In the genomic region with DNA sequence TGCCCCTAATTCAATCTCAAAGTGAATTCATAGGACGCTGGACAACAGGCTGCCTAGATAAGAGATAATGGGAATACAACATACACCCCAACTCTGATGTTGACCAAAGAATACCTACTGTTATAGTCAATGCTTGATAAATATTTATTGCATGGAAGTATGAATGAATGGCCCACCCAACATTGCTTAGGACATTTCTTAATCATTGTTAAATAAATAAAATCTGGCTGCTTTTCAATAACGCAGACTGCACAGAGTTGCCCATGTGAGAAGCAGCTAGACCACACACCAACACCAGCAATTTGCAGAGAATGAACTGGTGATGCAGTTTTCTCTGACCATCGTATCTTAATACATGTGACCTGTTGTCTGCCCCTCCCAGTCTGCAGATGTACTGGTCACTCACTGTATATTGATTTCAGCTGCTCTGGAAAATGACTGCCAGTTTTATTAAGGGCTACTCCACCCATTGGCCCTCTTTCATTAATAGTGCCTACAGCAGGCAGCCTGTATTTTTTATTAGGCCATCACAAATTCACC, we compare ENCODE assay signal across 30 cellular contexts.
"Had no signal": no experiment of that assay in that cellular context is flagged by ENCODE, and none has a peak within 500 bp of the region (broad histone marks: within the 10 kb centered on the region; RNA-seq: fewer than 3 reads in every experiment).

No MANE protein-coding gene starts in this region.

- H3K9me3 ChIP-seq: ascending aorta, breast epithelium, gastrocnemius medialis had no signal

- H3K27me3 Mint-ChIP-seq: activated CD4-positive, alpha-beta memory T cell treated with anti-CD3 and anti-CD28 coated beads, Interleukin-2, amount 10 ng/mL, durations not matched to agents 7 days and 5 days; activated CD4-positive, alpha-beta T cell treated with anti-CD3 and anti-CD28 coated beads, Interleukin-2, amount 10 ng/mL, durations not matched to agents 7 days and 5 days; activated naive CD4-positive, alpha-beta T cell treated with anti-CD3 and anti-CD28 coated beads, Interleukin-2, amount 10 ng/mL, durations not matched to agents 7 days and 5 days; activated naive CD8-positive, alpha-beta T cell treated with anti-CD3 and anti-CD28 coated beads, Interleukin-2, amount 10 ng/mL, durations not matched to agents 7 days and 5 days; central memory CD8-positive, alpha-beta T cell; dendritic cell treated with granulocyte-macrophage colony-stimulating factor and Interleukin-4, amounts not matched to agents 40 ng/mL and 50 ng/mL, for 4 days had no signal

- H3K36me3 Mint-ChIP-seq: activated naive CD4-positive, alpha-beta T cell treated with anti-CD3 and anti-CD28 coated beads, Interleukin-2, amount 10 ng/mL, durations not matched to agents 7 days and 5 days; activated naive CD4-positive, alpha-beta T cell treated with anti-CD3 and anti-CD28 coated beads, Interleukin-2, amount 50 U/mL, for 72 hours; activated naive CD8-positive, alpha-beta T cell treated with anti-CD3 and anti-CD28 coated beads, Interleukin-2, amount 10 ng/mL, durations not matched to agents 7 days and 5 days had no signal

- ATAC-seq: activated naive CD4-positive, alpha-beta T cell treated with anti-CD3 and anti-CD28 coated beads, Interleukin-2, amount 50 U/mL, for 72 hours; activated T-cell treated with anti-CD3 and anti-CD28 coated beads, Interleukin-2, amount 50 U/mL, for 72 hours; esophagus mucosa; foreskin keratinocyte; gastrocnemius medialis; WTC11 had no signal

- H3K36me3 ChIP-seq: ascending aorta, breast epithelium, cardiac muscle cell, gastrocnemius medialis had no signal

- DNase-seq: activated CD4-positive, alpha-beta memory T cell treated with anti-CD3 and anti-CD28 coated beads, Interleukin-2, amount 10 ng/mL, durations not matched to agents 7 days and 5 days; activated CD4-positive, alpha-beta T cell treated with anti-CD3 and anti-CD28 coated beads for 1 hour; activated CD4-positive, alpha-beta T cell treated with anti-CD3 and anti-CD28 coated beads for 4 hours; activated CD4-positive, alpha-beta T cell treated with anti-CD3 and anti-CD28 coated beads, Interleukin-2, amount 10 ng/mL, durations not matched to agents 7 days and 5 days; activated CD4-positive, alpha-beta T cell treated with anti-CD3 and anti-CD28 coated beads, Interleukin-2, amount 50 U/mL, for 4 hours; activated CD8-positive, alpha-beta memory T cell treated with anti-CD3 and anti-CD28 coated beads, Interleukin-2, amount 50 U/mL, for 48 hours; activated gamma-delta T cell; activated naive CD4-positive, alpha-beta T cell; activated naive CD4-positive, alpha-beta T cell treated with anti-CD3 and anti-CD28 coated beads, Interleukin-2, amount 10 ng/mL, durations not matched to agents 7 days and 5 days; activated naive CD8-positive, alpha-beta T cell treated with anti-CD3 and anti-CD28 coated beads, Interleukin-2, amount 10 ng/mL, durations not matched to agents 7 days and 5 days; activated T-cell treated with anti-CD3 and anti-CD28 coated beads for 4 hours; activated T-cell treated with anti-CD3 and anti-CD28 coated beads, Interleukin-2, amount 50 U/mL, for 24 hours; activated T-cell treated with anti-CD3 and anti-CD28 coated beads, Interleukin-2, amount 50 U/mL, for 72 hours; dorsolateral prefrontal cortex; effector memory CD4-positive, alpha-beta T cell; endodermal cell; foreskin keratinocyte; gastrocnemius medialis; glutamatergic neuron; T-helper 2 cell had no signal

- H3K27ac Mint-ChIP-seq: activated CD4-positive, alpha-beta memory T cell treated with anti-CD3 and anti-CD28 coated beads, Interleukin-2, amount 10 ng/mL, durations not matched to agents 7 days and 5 days; activated CD4-positive, alpha-beta T cell treated with anti-CD3 and anti-CD28 coated beads, Interleukin-2, amount 10 ng/mL, durations not matched to agents 7 days and 5 days; activated naive CD4-positive, alpha-beta T cell treated with anti-CD3 and anti-CD28 coated beads, Interleukin-2, amount 10 ng/mL, durations not matched to agents 7 days and 5 days; activated naive CD4-positive, alpha-beta T cell treated with anti-CD3 and anti-CD28 coated beads, Interleukin-2, amount 50 U/mL, for 72 hours; activated naive CD8-positive, alpha-beta T cell treated with anti-CD3 and anti-CD28 coated beads, Interleukin-2, amount 10 ng/mL, durations not matched to agents 7 days and 5 days; activated T-cell treated with anti-CD3 and anti-CD28 coated beads, Interleukin-2, amount 50 U/mL, for 24 hours; activated T-cell treated with anti-CD3 and anti-CD28 coated beads, Interleukin-2, amount 50 U/mL, for 72 hours; brain; dendritic cell treated with granulocyte-macrophage colony-stimulating factor and Interleukin-4, amounts not matched to agents 40 ng/mL and 50 ng/mL, for 4 days; endodermal cell; WTC11 had no signal

- H3K4me3 ChIP-seq: ascending aorta, breast epithelium, cardiac muscle cell, coronary artery, dorsolateral prefrontal cortex, gastrocnemius medialis had no signal

- H3K27me3 ChIP-seq: ascending aorta, breast epithelium, cardiac muscle cell, dorsolateral prefrontal cortex, foreskin keratinocyte, gastrocnemius medialis had no signal

- H3K27ac ChIP-seq: ascending aorta, breast epithelium, cardiac muscle cell, coronary artery, dorsolateral prefrontal cortex, foreskin keratinocyte, gastrocnemius medialis had no signal

- H3K4me3 Mint-ChIP-seq: activated CD4-positive, alpha-beta memory T cell treated with anti-CD3 and anti-CD28 coated beads, Interleukin-2, amount 10 ng/mL, durations not matched to agents 7 days and 5 days; activated CD4-positive, alpha-beta T cell treated with anti-CD3 and anti-CD28 coated beads, Interleukin-2, amount 10 ng/mL, durations not matched to agents 7 days and 5 days; activated naive CD4-positive, alpha-beta T cell treated with anti-CD3 and anti-CD28 coated beads, Interleukin-2, amount 10 ng/mL, durations not matched to agents 7 days and 5 days; activated naive CD8-positive, alpha-beta T cell treated with anti-CD3 and anti-CD28 coated beads, Interleukin-2, amount 10 ng/mL, durations not matched to agents 7 days and 5 days; activated T-cell treated with anti-CD3 and anti-CD28 coated beads, Interleukin-2, amount 50 U/mL, for 24 hours; activated T-cell treated with anti-CD3 and anti-CD28 coated beads, Interleukin-2, amount 50 U/mL, for 72 hours; brain; central memory CD8-positive, alpha-beta T cell; dendritic cell treated with granulocyte-macrophage colony-stimulating factor and Interleukin-4, amounts not matched to agents 40 ng/mL and 50 ng/mL, for 4 days; endodermal cell; WTC11 had no signal

- H3K9me3 Mint-ChIP-seq: central memory CD8-positive, alpha-beta T cell; dendritic cell treated with granulocyte-macrophage colony-stimulating factor and Interleukin-4, amounts not matched to agents 40 ng/mL and 50 ng/mL, for 4 days had no signal

- H3K4me1 Mint-ChIP-seq: activated CD4-positive, alpha-beta memory T cell treated with anti-CD3 and anti-CD28 coated beads, Interleukin-2, amount 10 ng/mL, durations not matched to agents 7 days and 5 days; activated CD4-positive, alpha-beta T cell treated with anti-CD3 and anti-CD28 coated beads, Interleukin-2, amount 10 ng/mL, durations not matched to agents 7 days and 5 days; activated naive CD4-positive, alpha-beta T cell treated with anti-CD3 and anti-CD28 coated beads, Interleukin-2, amount 10 ng/mL, durations not matched to agents 7 days and 5 days; activated naive CD8-positive, alpha-beta T cell treated with anti-CD3 and anti-CD28 coated beads, Interleukin-2, amount 10 ng/mL, durations not matched to agents 7 days and 5 days; brain; central memory CD8-positive, alpha-beta T cell; endodermal cell; WTC11 had no signal

- H3K4me1 ChIP-seq: ascending aorta, breast epithelium, foreskin keratinocyte, gastrocnemius medialis had no signal
